Comparison of ENCODE assay signal across 11 cellular contexts in genomic region chr1:16978589-16979474, GRCh38. TPM values are rescaled to one million over a fixed set of nuclear protein-coding genes. Genes with fewer than 3 reads are reported as not detected.
A peak's percentile ranks its signal among the peaks of the same experiment; 100 is the strongest.
DNase-seq lines count a peak whose midpoint lies in the region; TF ChIP-seq lines count a peak whose summit lies in the region.
"Had no signal": no experiment of that assay in that cellular context is flagged by ENCODE, and none has a peak within 500 bp of the region (broad histone marks: within the 10 kb centered on the region; RNA-seq: fewer than 3 reads in every experiment).

No MANE protein-coding gene starts in this region.

- POLR2A ChIA-PET in HEK293 (lab: Yijun Ruan, JAX): interaction anchor here (0.8 to 5.3 kb wide), 2 partner anchors 8 to 12 kb away, joined by 3 to 23 read pairs; no protein-coding TSS in a partner anchor

- in situ Hi-C loops in ACHN (cut with HindIII; ENCODE audit: low pct_ligation_motif_present, low pct_unique_long_range_greater_than_20kb, low sequenced_read_pairs): no loop called here

- DNase-seq in brain pericyte (ENCODE audit: low read depth, low spot score) (peak; percentile 64), iris pigment epithelial cell (ENCODE audit: low read depth) (peak; percentile 86), smooth muscle cell of the brain vasculature (ENCODE audit: low read depth, low spot score) (peak; percentile 59), HuH-7 (ENCODE audit: low spot score) (no peak), ACHN (no peak), dorsolateral prefrontal cortex (no peak), COLO668 (lab: John Stamatoyannopoulos, UW; ENCODE audit: unreplicated experiment) (no peak)
- DNase-seq: activated naive CD8-positive, alpha-beta T cell treated with anti-CD3 and anti-CD28 coated beads, Interleukin-2, amount 50 U/mL, for 24 hours; natural killer cell had no signal

- CTCF ChIA-PET in HEK293 (lab: Yijun Ruan, JAX): interaction anchor here (0.6 to 1.8 kb wide), 5 partner anchors 15 to 1343 kb away, joined by 3 to 4 read pairs (median 3); no protein-coding TSS in a partner anchor

- H3K4me3 ChIP-seq in HEK293 (ENCODE audit: low read depth, low read length) (peak overlapping the region; percentile 67; the same call in 1 of the 2 replicates), dorsolateral prefrontal cortex (peak overlapping the region in 7 of 59 donors; percentile 33 to 59 (median 52))
- H3K4me3 ChIP-seq: GM12878 had no signal

- peaks cover 0 to 13% (median 0%) of the 10 kb centered on the region in 45 donors for H3K27me3 ChIP-seq in dorsolateral prefrontal cortex

- H3K4me1 ChIP-seq in HEK293 (ENCODE audit: control insufficient read depth, insufficient read depth, low read length): no peaks in the 10 kb centered on the region

- H3K27ac ChIP-seq in HEK293 (ENCODE audit: extremely low read depth, low read depth, low read length): no peak overlapping the region; the same call in 1 of the 2 replicates
- H3K27ac ChIP-seq in dorsolateral prefrontal cortex: peak overlapping the region in 1 of 59 donors; percentile 22

- no peaks in the 10 kb centered on the region for H3K36me3 ChIP-seq in HEK293 (ENCODE audit: control insufficient read depth in 2 of 2, insufficient read depth in 1 of 2, low read length in 2 of 2)

- no peaks in the 10 kb centered on the region for H3K9me3 ChIP-seq in HEK293 (ENCODE audit: control insufficient read depth, insufficient read depth, low read depth, low read length)

- TF ChIP-seq CTCF in HEK293 (tag by site-specific recombination; IDR thresholded peaks at IDR 0.05) (no peak), dorsolateral prefrontal cortex (IDR thresholded peaks at IDR 0.05 in 54 of 56, conservative IDR thresholded peaks at IDR 0.05 in 2 of 56; ENCODE audit: low read depth in 1 of 56, partially characterized antibody in 56 of 56) (no peak)

- intact Hi-C loops in dorsolateral prefrontal cortex (cut with DNase I): no loop called here

TF ChIP-seq in HEK293, 187 proteins besides CTCF, POLR2A, EP300 and RAD21:
- 0 out of 2 replicates have a peak, but pooled peaks have one; percentile 8 for TF ChIP-seq GLIS2 (tag by site-specific recombination; IDR thresholded peaks at IDR 0.05)
- no peak for TF ChIP-seq ZNF266 (tag by site-specific recombination; IDR thresholded peaks at IDR 0.05; ENCODE audit: low read depth)
- TF ChIP-seq ZNF175 (tag by site-specific recombination; IDR thresholded peaks at IDR 0.05): no peak
- peak; percentile 65 for TF ChIP-seq ZIC2 (tag by site-specific recombination; IDR thresholded peaks at IDR 0.05)
- TF ChIP-seq SP3 (tag by site-specific recombination; IDR thresholded peaks at IDR 0.05): no peak
- peak; percentile 52 for TF ChIP-seq GLIS1 (tag by site-specific recombination; IDR thresholded peaks at IDR 0.05)
- TF ChIP-seq PRDM1 (tag by site-specific recombination; IDR thresholded peaks at IDR 0.05): peak; percentile 45
- TF ChIP-seq TSHZ1 (tag by site-specific recombination; IDR thresholded peaks at IDR 0.05; ENCODE audit: borderline replicate concordance): no peak
- no peak for TF ChIP-seq OVOL3 (tag by site-specific recombination; IDR thresholded peaks at IDR 0.05)
- no peak for TF ChIP-seq ZNF394 (tag by site-specific recombination; IDR thresholded peaks at IDR 0.05; ENCODE audit: borderline replicate concordance)
- TF ChIP-seq ZNF580 (tag by site-specific recombination; IDR thresholded peaks at IDR 0.05): no peak
TF ChIP-seq in HEK293: peak in this region for 4.

RNA-seq across cellular contexts. Expression of gene MFAP2, which starts 1.6 kb away (rescaled TPM):
- 1 to 10 TPM in 17 of 120 experiments, under 1 TPM in 22, not detected in 81; 0.28 to 5.8 (median 0.89) TPM for total RNA-seq in dorsolateral prefrontal cortex
- total RNA-seq: GM12878 had no signal

RNA-seq across cellular contexts. Expression of gene ATP13A2, which starts 32.9 kb away (rescaled TPM):
- 100 to 1,000 TPM; 104 to 254 (median 196) TPM for total RNA-seq in dorsolateral prefrontal cortex

RNA-seq across cellular contexts. Expression of gene CROCC, which starts 57.1 kb away (rescaled TPM):
- total RNA-seq in dorsolateral prefrontal cortex: 10 to 100 TPM; 15.4 to 63.7 (median 32.6) TPM

Comparison
In these comparisons a context has a peak if more than half of its experiments do, and no peak if none do; other contexts are left out.
1. DNase-seq: peak in brain pericyte (single experiment), iris pigment epithelial cell (single experiment) and smooth muscle cell of the brain vasculature (single experiment); none in HuH-7 (single experiment), ACHN (single experiment), dorsolateral prefrontal cortex (0 of 10) and COLO668 (single experiment).